Comparison of ENCODE assay signal across 1 cellular context in the genomic region with DNA sequence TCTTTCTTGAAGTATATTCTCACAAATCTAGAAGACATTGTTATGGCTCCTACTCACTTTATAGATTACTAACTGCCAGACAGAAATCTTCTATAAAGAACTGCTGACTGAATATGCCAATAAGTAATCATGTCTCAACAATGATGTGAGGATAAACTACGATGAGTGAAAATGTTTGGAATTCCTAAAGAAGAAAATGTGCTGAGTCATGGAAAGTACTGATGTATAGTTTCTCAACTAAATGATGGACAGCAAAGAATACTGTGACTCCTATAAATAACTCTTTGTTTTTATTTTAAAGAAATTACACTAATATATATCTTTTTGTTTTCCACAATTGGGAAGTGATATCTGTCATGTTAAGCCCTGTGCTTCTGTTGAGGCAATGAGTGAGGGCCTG.
TF ChIP-seq lines count a peak whose summit lies in the region.

No MANE protein-coding gene starts in this region.

TF ChIP-seq in GM23338, 12 proteins besides CTCF, POLR2A, EP300 and RAD21 (continued from another document):
- TF ChIP-seq ZNF462 (CRISPR knock-in tag; IDR thresholded peaks at IDR 0.05) (no peak), ETS1 (IDR thresholded peaks at IDR 0.05) (no peak), EZH2phosphoT487 (IDR thresholded peaks at IDR 0.05; ENCODE audit: unreplicated experiment) (no peak), POLR2AphosphoS5 (IDR thresholded peaks at IDR 0.05; ENCODE audit: low read depth) (no peak)
